ENCODE assay signal across 18 cellular contexts in the genomic region with DNA sequence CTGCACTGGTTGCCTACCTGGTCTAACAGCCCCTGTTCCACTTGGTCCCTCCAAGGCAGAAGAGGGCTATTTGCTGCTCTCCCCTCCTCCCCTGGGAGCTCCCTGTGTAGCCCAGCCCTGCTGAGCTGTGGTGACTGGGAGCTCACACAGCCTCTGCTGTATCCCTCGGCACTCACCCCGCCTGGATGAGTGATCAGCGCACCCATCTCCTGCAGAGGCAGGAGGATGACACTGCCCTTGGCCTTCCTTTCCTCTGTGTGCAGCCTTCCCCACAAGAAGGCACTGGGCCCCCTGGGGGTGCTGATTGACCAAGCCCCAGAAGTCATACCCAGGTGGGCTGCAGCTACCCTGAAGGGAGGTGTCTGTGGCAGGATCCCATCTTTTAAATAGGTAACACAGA.
A peak's percentile ranks its signal among the peaks of the same experiment; 100 is the strongest.
DNase-seq lines count a peak whose midpoint lies in the region; ATAC-seq and TF ChIP-seq lines count a peak whose summit lies in the region.
"Had no signal": no experiment of that assay in that cellular context is flagged by ENCODE, and none has a peak within 500 bp of the region (broad histone marks: within the 10 kb centered on the region; RNA-seq: fewer than 3 reads in every experiment).

No MANE protein-coding gene starts in this region.

- peaks cover 4% of the 10 kb centered on the region; the same call in 2 of the 3 replicates for H3K4me1 Mint-ChIP-seq in GM23338

- H3K27me3 ChIP-seq in GM23338 (ENCODE audit: insufficient read depth): no peaks in the 10 kb centered on the region
- no peaks in the 10 kb centered on the region for H3K27me3 ChIP-seq in adipocyte (replicated peaks; ENCODE audit: control insufficient read depth, insufficient read depth, low read length)
- H3K27me3 ChIP-seq in mesenchymal stem cell (ENCODE audit: control insufficient read depth in 1 of 2, insufficient read depth in 1 of 2, low read length in 2 of 2): no peaks in the 10 kb centered on the region
- H3K27me3 ChIP-seq in upper lobe of left lung: no peaks in the 10 kb centered on the region
- H3K27me3 ChIP-seq: BLaER1 had no signal

- no peaks in the 10 kb centered on the region for H3F3A ChIP-seq in GM23338 (replicated peaks; ENCODE audit: low read depth)

- no peaks in the 10 kb centered on the region for H3K79me2 ChIP-seq in GM23338 (replicated peaks; ENCODE audit: insufficient read depth)

- TF ChIP-seq CTCF in AG10803 (conservative IDR thresholded peaks at IDR 0.05; ENCODE audit: low read length) (no peak), GM23338 (conservative IDR thresholded peaks at IDR 0.05; ENCODE audit: low read depth in 2 of 2) (no peak), upper lobe of left lung (IDR thresholded peaks at IDR 0.05) (no peak)

- H2BK5ac ChIP-seq in mesenchymal stem cell (ENCODE audit: low read depth, low read length, poor library complexity, severe bottlenecking): no peak overlapping the region

- TF ChIP-seq EP300 in upper lobe of left lung (IDR thresholded peaks at IDR 0.05): no peak

- no peak overlapping the region for H3K4me3 Mint-ChIP-seq in GM23338
- H3K4me3 Mint-ChIP-seq: CD8-positive, alpha-beta T cell had no signal

- H3K9me3 ChIP-seq in adipocyte (ENCODE audit: control insufficient read depth, low read length) (no peaks in the 10 kb centered on the region), mesenchymal stem cell (ENCODE audit: control insufficient read depth, low read length) (no peaks in the 10 kb centered on the region), upper lobe of left lung (no peaks in the 10 kb centered on the region)
- H3K9me3 ChIP-seq: BLaER1 had no signal

- no peak for ATAC-seq in GM23338
- no peak for ATAC-seq in HG02938 (IDR thresholded peaks at IDR 0.05; ENCODE audit: unreplicated experiment)
- no peak for ATAC-seq in HG03135 (IDR thresholded peaks at IDR 0.05; ENCODE audit: unreplicated experiment)
- ATAC-seq in upper lobe of left lung (ENCODE audit: low FRiP score in 2 of 2): no peak
- ATAC-seq: CD8-positive, alpha-beta T cell had no signal

- no peak overlapping the region for H2AK5ac ChIP-seq in mesenchymal stem cell (ENCODE audit: low read length, severe bottlenecking)

- no peaks in the 10 kb centered on the region for H4K20me1 ChIP-seq in GM23338 (replicated peaks; ENCODE audit: insufficient read depth)
- H4K20me1 ChIP-seq: BLaER1 had no signal

- H2BK15ac ChIP-seq in mesenchymal stem cell (ENCODE audit: low read depth, poor library complexity, severe bottlenecking): no peak overlapping the region

- H3K9me2 ChIP-seq in GM23338 (ENCODE audit: insufficient read depth): no peaks in the 10 kb centered on the region

- no peak overlapping the region for H4K8ac ChIP-seq in mesenchymal stem cell (ENCODE audit: low read length)

- H3K27me3 Mint-ChIP-seq in GM23338 (ENCODE audit: insufficient read depth, low read depth, poor library complexity): peaks cover under 1% of the 10 kb centered on the region

- H3K9me3 Mint-ChIP-seq in GM23338: no peaks in the 10 kb centered on the region; the same call in 2 of the 3 replicates
- H3K9me3 Mint-ChIP-seq: CD8-positive, alpha-beta T cell had no signal

- peak overlapping the region in 1 of 2 experiments; percentile 50 for H3K18ac ChIP-seq in mesenchymal stem cell (ENCODE audit: low read depth in 1 of 2, low read length in 2 of 2)

- H2BK120ac ChIP-seq in mesenchymal stem cell (ENCODE audit: low read depth, low read length): no peak overlapping the region

- H2AFZ ChIP-seq in GM23338 (no peak overlapping the region), mesenchymal stem cell (ENCODE audit: low read depth, low read length) (no peak overlapping the region)

- H3K79me1 ChIP-seq in mesenchymal stem cell (replicated peaks; ENCODE audit: low read length, poor library complexity, severe bottlenecking): no peaks in the 10 kb centered on the region

- peak overlapping the region; percentile 18 for H4K91ac ChIP-seq in mesenchymal stem cell (ENCODE audit: low read length)

- 92% methylated on average over 3 of the region's 3 CpGs for WGBS in mesenchymal stem cell
- 77% methylated on average over 3 of the region's 3 CpGs; no CpG with 5 or more reads in 1 of the 2 donors for WGBS in upper lobe of left lung, 2 donors

- DNase-seq in AG10803 (ENCODE audit: low read depth) (peak; percentile 16), GM23338 (ENCODE audit: low spot score) (no peak), adipocyte (ENCODE audit: low read depth) (no peak), mesenchymal stem cell (no peak), DMS153 (lab: John Stamatoyannopoulos, UW) (no peak), upper lobe of left lung (no peak)
- DNase-seq: CD8-positive, alpha-beta T cell; DMS79; NCI-H1105 treated with DMSO at 0.1 percent for 48 hours; NCI-H1694 treated with DMSO at 0.1 percent for 48 hours; NCI-H2107; NCI-H510A treated with DMSO at 0.1 percent for 48 hours; NCI-H774; OCI-M1; T-helper 1 cell had no signal

- H3K27ac ChIP-seq in GM23338 (ENCODE audit: low read depth) (no peak overlapping the region), mesenchymal stem cell (ENCODE audit: low read length, poor library complexity, severe bottlenecking) (no peak overlapping the region), upper lobe of left lung (no peak overlapping the region)
- H3K27ac ChIP-seq: BLaER1 had no signal

- peak overlapping the region; percentile 82; the same call in 1 of the 2 replicates for H3K27ac Mint-ChIP-seq in GM23338
- H3K27ac Mint-ChIP-seq: CD8-positive, alpha-beta T cell had no signal

- peak overlapping the region in 1 of 2 experiments; percentile 29 for H2BK12ac ChIP-seq in mesenchymal stem cell (ENCODE audit: low read length in 2 of 2)

- no peak for TF ChIP-seq POLR2A in upper lobe of left lung (IDR thresholded peaks at IDR 0.05)

- H3K36me3 ChIP-seq in GM23338 (ENCODE audit: insufficient read depth) (no peaks in the 10 kb centered on the region), adipocyte (ENCODE audit: control insufficient read depth, insufficient read depth, low read length, severe bottlenecking) (peaks cover 19% of the 10 kb centered on the region), mesenchymal stem cell (ENCODE audit: control insufficient read depth in 1 of 2, insufficient read depth in 2 of 2, low read depth in 1 of 2, low read length in 2 of 2) (peaks cover 0 to 9% of the 10 kb centered on the region in 2 experiments), upper lobe of left lung (no peaks in the 10 kb centered on the region)
- H3K36me3 ChIP-seq: BLaER1 had no signal

- H3K4me1 ChIP-seq in GM23338 (ENCODE audit: insufficient read depth) (0 out of 2 replicates have a peak, but pooled peaks cover 4% of the 10 kb centered on the region), adipocyte (ENCODE audit: control insufficient read depth, insufficient read depth, low read length) (peaks cover 30% of the 10 kb centered on the region), mesenchymal stem cell (ENCODE audit: control insufficient read depth, insufficient read depth, low read depth, low read length) (peaks cover 3% of the 10 kb centered on the region), upper lobe of left lung (no peaks in the 10 kb centered on the region)

- peak overlapping the region in 1 of 2 experiments; percentile 53 for H3K14ac ChIP-seq in mesenchymal stem cell (ENCODE audit: low read length in 2 of 2)

- H3K23ac ChIP-seq in mesenchymal stem cell (ENCODE audit: low read length in 2 of 2): no peak overlapping the region

- no peaks in the 10 kb centered on the region; the same call in 2 of the 3 replicates for H3K36me3 Mint-ChIP-seq in GM23338 (ENCODE audit: low read depth)
- H3K36me3 Mint-ChIP-seq: CD8-positive, alpha-beta T cell had no signal

- H3K4me2 ChIP-seq in GM23338 (no peak overlapping the region), mesenchymal stem cell (ENCODE audit: low read length, poor library complexity, severe bottlenecking) (no peak overlapping the region)
- H3K4me2 ChIP-seq: BLaER1 had no signal

- H3K9ac ChIP-seq in adipocyte (ENCODE audit: low read length): peak overlapping the region; percentile 2
- no peak overlapping the region for H3K9ac ChIP-seq in mesenchymal stem cell (ENCODE audit: low read length)
- H3K9ac ChIP-seq: BLaER1 had no signal

- H3K4me3 ChIP-seq in AG10803 (ENCODE audit: low read length) (no peak overlapping the region), GM23338 (no peak overlapping the region), adipocyte (ENCODE audit: low read length) (no peak overlapping the region), mesenchymal stem cell (ENCODE audit: insufficient read depth in 1 of 2, low read depth in 1 of 2, low read length in 2 of 2) (peak overlapping the region in 1 of 2 experiments; percentile 1), upper lobe of left lung (no peak overlapping the region)
- H3K4me3 ChIP-seq: BLaER1 had no signal

- peak overlapping the region in 1 of 2 experiments; percentile 3 for H3K4ac ChIP-seq in mesenchymal stem cell (ENCODE audit: low read depth in 1 of 2, low read length in 2 of 2)

TF ChIP-seq in GM23338, 12 proteins besides CTCF, POLR2A, EP300 and RAD21:
- TF ChIP-seq ZNF114 (CRISPR knock-in tag; IDR thresholded peaks at IDR 0.05) (no peak), CREB1 (CRISPR knock-in tag; IDR thresholded peaks at IDR 0.05; ENCODE audit: low read depth) (no peak)
